ENCODE assay signal across 22 cellular contexts in genomic region chr15:38885477-38885952, GRCh38.
A peak's percentile ranks its signal among the peaks of the same experiment; 100 is the strongest.
DNase-seq lines count a peak whose midpoint lies in the region; ATAC-seq and TF ChIP-seq lines count a peak whose summit lies in the region.
"Had no signal": no experiment of that assay in that cellular context is flagged by ENCODE, and none has a peak within 500 bp of the region (broad histone marks: within the 10 kb centered on the region; RNA-seq: fewer than 3 reads in every experiment).

No MANE protein-coding gene starts in this region.

- H3K27ac Mint-ChIP-seq in stimulated activated memory B cell treated with anti-CD40 and anti-IgM and Interleukin-4, amounts not matched to agents 10 μg/mL and 1 μg/mL and 100 μg/mL, for 72 hours, result no peak overlapping the region
- H3K27ac Mint-ChIP-seq: CD8-positive, alpha-beta T cell; memory B cell; neural progenitor cell; T-cell had no signal

- H3K27me3 Mint-ChIP-seq in stimulated activated memory B cell treated with anti-CD40 and anti-IgM and Interleukin-4, amounts not matched to agents 10 μg/mL and 1 μg/mL and 100 μg/mL, for 72 hours, result no peaks in the 10 kb centered on the region
- H3K27me3 Mint-ChIP-seq: memory B cell had no signal

- H3K9me3 ChIP-seq in heart left ventricle (peaks cover 0 to 9% (median 0%) of the 10 kb centered on the region in 12 donors), adipocyte (ENCODE audit: control insufficient read depth, low read length) (no peaks in the 10 kb centered on the region), skeletal muscle satellite cell (replicated peaks; ENCODE audit: low read length) (no peaks in the 10 kb centered on the region)
- H3K9me3 ChIP-seq: transverse colon had no signal

- intact Hi-C loops in Right ventricle myocardium superior (cut with DNase I), result no loop called here
- intact Hi-C loops in heart left ventricle (cut with DNase I), result loop anchor here in 1 of 10 donors (10.0 kb wide), 1 partner anchor 61 kb away; no protein-coding TSS in a partner anchor
- intact Hi-C loops in posterior cingulate gyrus (cut with DNase I), result no loop called here

- H3K27me3 ChIP-seq in heart left ventricle (no peaks in the 10 kb centered on the region), adipocyte (replicated peaks; ENCODE audit: control insufficient read depth, insufficient read depth, low read length) (no peaks in the 10 kb centered on the region), skeletal muscle satellite cell (ENCODE audit: control insufficient read depth, insufficient read depth, low read length) (no peaks in the 10 kb centered on the region)
- H3K27me3 ChIP-seq: neural progenitor cell, transverse colon had no signal

- peak overlapping the region in 1 of 12 donors; percentile 2 for H3K27ac ChIP-seq in heart left ventricle
- H3K27ac ChIP-seq: neural progenitor cell, RWPE1, transverse colon had no signal

- H3K4me3 ChIP-seq in heart left ventricle, result no peak overlapping the region
- H3K4me3 ChIP-seq in adipocyte (ENCODE audit: low read length), result peak overlapping the region; percentile 47
- H3K4me3 ChIP-seq in fibroblast of villous mesenchyme (ENCODE audit: low read depth, low read length), result peak overlapping the region; percentile 63
- peak overlapping the region; percentile 13 for H3K4me3 ChIP-seq in skeletal muscle satellite cell (ENCODE audit: low read length)
- H3K4me3 ChIP-seq: neural progenitor cell, transverse colon had no signal

- H3K36me3 ChIP-seq in heart left ventricle (no peaks in the 10 kb centered on the region), adipocyte (ENCODE audit: control insufficient read depth, insufficient read depth, low read length, severe bottlenecking) (no peaks in the 10 kb centered on the region), skeletal muscle satellite cell (ENCODE audit: insufficient read depth, low read length) (no peaks in the 10 kb centered on the region)
- H3K36me3 ChIP-seq: neural progenitor cell, transverse colon had no signal

- H3K36me3 Mint-ChIP-seq in stimulated activated memory B cell treated with anti-CD40 and anti-IgM and Interleukin-4, amounts not matched to agents 10 μg/mL and 1 μg/mL and 100 μg/mL, for 72 hours, result no peaks in the 10 kb centered on the region
- H3K36me3 Mint-ChIP-seq: CD8-positive, alpha-beta T cell; memory B cell; neural progenitor cell; T-cell had no signal

- WGBS in heart left ventricle, 4 donors, result 65 to 72% (median 66%) methylated on average over 4 of the region's 4 CpGs

- H3K4me2 ChIP-seq in skeletal muscle satellite cell (ENCODE audit: low read length), result peak overlapping the region; percentile 56
- H3K4me2 ChIP-seq: neural progenitor cell had no signal

- no peak for TF ChIP-seq CTCF in heart left ventricle (IDR thresholded peaks at IDR 0.05)
- TF ChIP-seq CTCF in fibroblast of villous mesenchyme (IDR thresholded peaks at IDR 0.05; ENCODE audit: insufficient read depth, low read depth, low read length), result no peak

- DNase-seq in Right ventricle myocardium superior, result no peak
- DNase-seq in heart left ventricle, result no peak
- DNase-seq in adipocyte (ENCODE audit: low read depth), result peak; percentile 13
- peak; percentile 73 for DNase-seq in fibroblast of villous mesenchyme (ENCODE audit: low read depth)
- DNase-seq in posterior cingulate gyrus, result no peak
- DNase-seq in AG20443 (ENCODE audit: low spot score), result no peak
- DNase-seq: activated naive CD4-positive, alpha-beta T cell; CD8-positive, alpha-beta T cell; cortex of kidney; DMS79; GOT3; MM.1S; NCI-H1930; NK-92 treated with Interleukin-12 subunit alpha and Interleukin-12 subunit beta, amount 100 ng/mL, for 24 hours; stimulated activated naive CD4-positive, alpha-beta T cell; T-cell; transverse colon had no signal

- no peaks in the 10 kb centered on the region for H3K9me3 Mint-ChIP-seq in stimulated activated memory B cell treated with anti-CD40 and anti-IgM and Interleukin-4, amounts not matched to agents 10 μg/mL and 1 μg/mL and 100 μg/mL, for 72 hours
- H3K9me3 Mint-ChIP-seq: CD8-positive, alpha-beta T cell; memory B cell; neural progenitor cell; T-cell had no signal

- H3K9ac ChIP-seq in adipocyte (ENCODE audit: low read length), result peak overlapping the region; percentile 73
- H3K9ac ChIP-seq in skeletal muscle satellite cell (ENCODE audit: low read depth, low read length), result peak overlapping the region; percentile 36
- H3K9ac ChIP-seq: neural progenitor cell had no signal

- ATAC-seq in Right ventricle myocardium superior (ENCODE audit: poor library complexity) (peak; percentile 57), heart left ventricle (no peak)
- ATAC-seq in stimulated activated memory B cell treated with anti-CD40 and anti-IgM and Interleukin-4, amounts not matched to agents 10 μg/mL and 1 μg/mL and 100 μg/mL, for 72 hours, result no peak
- ATAC-seq: CD8-positive, alpha-beta T cell; T-cell had no signal

- H3K4me1 ChIP-seq in heart left ventricle (peaks cover 0 to 9% (median 0%) of the 10 kb centered on the region in 12 donors), adipocyte (ENCODE audit: control insufficient read depth, insufficient read depth, low read length) (peaks cover 33% of the 10 kb centered on the region), skeletal muscle satellite cell (ENCODE audit: control insufficient read depth, insufficient read depth, low read length) (peaks cover 51% of the 10 kb centered on the region)

- no peaks in the 10 kb centered on the region for H3K4me1 Mint-ChIP-seq in stimulated activated memory B cell treated with anti-CD40 and anti-IgM and Interleukin-4, amounts not matched to agents 10 μg/mL and 1 μg/mL and 100 μg/mL, for 72 hours
- H3K4me1 Mint-ChIP-seq: memory B cell, neural progenitor cell had no signal

- no peak overlapping the region for H3K4me3 Mint-ChIP-seq in stimulated activated memory B cell treated with anti-CD40 and anti-IgM and Interleukin-4, amounts not matched to agents 10 μg/mL and 1 μg/mL and 100 μg/mL, for 72 hours
- H3K4me3 Mint-ChIP-seq: CD8-positive, alpha-beta T cell; memory B cell; neural progenitor cell; T-cell had no signal

- TF ChIP-seq POLR2A in heart left ventricle (IDR thresholded peaks at IDR 0.05), result no peak

Comparison
In these comparisons a context has a peak if more than half of its experiments do, and no peak if none do; other contexts are left out.
1. DNase-seq: peak in adipocyte (single experiment) and fibroblast of villous mesenchyme (single experiment); none in Right ventricle myocardium superior (single experiment), heart left ventricle (0 of 5), posterior cingulate gyrus (0 of 10) and AG20443 (single experiment).
2. H3K4me3 ChIP-seq: peak in adipocyte (single experiment), fibroblast of villous mesenchyme (single experiment) and skeletal muscle satellite cell (single experiment); none in heart left ventricle (0 of 12).